1 cellular context compared by ENCODE assay signal in the genomic region with DNA sequence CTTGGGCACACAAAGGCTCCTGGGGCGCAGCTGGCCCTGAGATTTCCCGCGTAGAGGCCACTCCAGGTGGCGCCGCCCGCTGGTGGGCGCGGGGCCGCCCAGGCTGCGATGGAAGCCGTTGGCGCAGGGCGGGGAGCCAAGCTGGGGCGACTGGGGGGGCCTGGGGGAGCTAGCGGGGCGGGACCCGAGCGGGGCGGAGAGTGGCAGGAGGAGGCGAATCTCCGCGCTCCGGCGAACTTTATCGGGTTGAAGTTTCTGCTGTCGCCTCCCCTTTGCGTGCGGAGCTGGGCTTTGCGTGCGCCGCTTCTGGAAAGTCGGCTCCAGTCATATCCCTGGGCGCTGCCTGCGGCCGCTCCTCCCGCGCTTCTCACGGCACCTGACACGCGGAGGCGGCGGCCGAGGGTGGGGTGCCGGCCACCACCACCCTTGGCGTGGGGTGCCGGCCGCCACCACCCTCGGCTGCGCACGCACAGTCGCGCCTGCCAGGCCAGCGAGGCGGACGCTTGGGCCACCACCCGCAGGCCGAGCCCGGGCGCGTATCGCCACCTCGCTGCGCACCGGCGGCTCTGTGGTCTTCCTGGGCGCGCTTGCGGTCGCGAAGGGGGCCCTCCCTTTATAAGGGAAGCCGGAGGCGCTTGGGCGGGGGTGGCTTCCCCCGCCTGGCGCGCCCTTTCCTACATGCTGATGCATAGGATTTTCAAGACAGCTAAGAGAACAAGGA.
A peak's percentile ranks its signal among the peaks of the same experiment; 100 is the strongest.
TF ChIP-seq lines count a peak whose summit lies in the region.

No MANE protein-coding gene starts in this region.

TF ChIP-seq in HEK293, 187 proteins besides CTCF, POLR2A, EP300 and RAD21 (continued from another document and continues in another):
- TF ChIP-seq MYNN (tag by site-specific recombination; IDR thresholded peaks at IDR 0.05; ENCODE audit: borderline replicate concordance) (no peak), ZNF76 (tag by site-specific recombination; IDR thresholded peaks at IDR 0.05; ENCODE audit: borderline replicate concordance, low read depth) (peak; percentile 55; the same call in 1 of the 2 replicates), ZNF830 (tag by site-specific recombination; IDR thresholded peaks at IDR 0.05; ENCODE audit: low read depth) (no peak), ZBTB17 (tag by site-specific recombination; IDR thresholded peaks at IDR 0.05) (no peak), ZNF785 (tag by site-specific recombination; IDR thresholded peaks at IDR 0.05) (0 out of 2 replicates have a peak, but pooled peaks have one; percentile 8), SP7 (tag by site-specific recombination; IDR thresholded peaks at IDR 0.05) (peak; percentile 66), GFI1B (tag by site-specific recombination; IDR thresholded peaks at IDR 0.05) (no peak), ZNF510 (tag by site-specific recombination; IDR thresholded peaks at IDR 0.05; ENCODE audit: insufficient replicate concordance) (no peak), ZNF529 (tag by site-specific recombination; IDR thresholded peaks at IDR 0.05; ENCODE audit: insufficient replicate concordance) (no peak), WT1 (tag by site-specific recombination; IDR thresholded peaks at IDR 0.05) (peak; percentile 35; the same call in 1 of the 2 replicates), GLI2 (tag by site-specific recombination; IDR thresholded peaks at IDR 0.05; ENCODE audit: borderline replicate concordance, low read depth) (no peak), ZNF24 (tag by site-specific recombination; IDR thresholded peaks at IDR 0.05) (0 out of 2 replicates have a peak, but pooled peaks have one; percentile 2), ZNF600 (tag by site-specific recombination; IDR thresholded peaks at IDR 0.05) (no peak), ZNF558 (tag by site-specific recombination; IDR thresholded peaks at IDR 0.05) (no peak), MZF1 (tag by site-specific recombination; IDR thresholded peaks at IDR 0.05; ENCODE audit: borderline replicate concordance) (no peak), ZNF138 (tag by site-specific recombination; IDR thresholded peaks at IDR 0.05; ENCODE audit: borderline replicate concordance) (no peak), ZFP3 (tag by site-specific recombination; IDR thresholded peaks at IDR 0.05; ENCODE audit: low read depth) (no peak), ZNF777 (tag by site-specific recombination; IDR thresholded peaks at IDR 0.05; ENCODE audit: borderline replicate concordance) (no peak), ZBTB8A (tag by site-specific recombination; IDR thresholded peaks at IDR 0.05) (peak; percentile 99), ZNF366 (tag by site-specific recombination; conservative IDR thresholded peaks at IDR 0.05) (no peak), ZNF335 (tag by site-specific recombination; conservative IDR thresholded peaks at IDR 0.05) (peak; percentile 13; the same call in 1 of the 2 replicates), ZNF169 (tag by site-specific recombination; IDR thresholded peaks at IDR 0.05) (no peak), ZNF585B (tag by site-specific recombination; IDR thresholded peaks at IDR 0.05) (no peak), ZNF140 (tag by site-specific recombination; IDR thresholded peaks at IDR 0.05) (no peak), ZNF747 (tag by site-specific recombination; IDR thresholded peaks at IDR 0.05) (no peak), ZNF146 (tag by site-specific recombination; IDR thresholded peaks at IDR 0.05) (no peak), KLF7 (tag by site-specific recombination; IDR thresholded peaks at IDR 0.05; ENCODE audit: borderline replicate concordance) (peak; percentile 60; the same call in 1 of the 2 replicates), ZNF423 (tag by site-specific recombination; IDR thresholded peaks at IDR 0.05) (peak; percentile 86; the same call in 1 of the 2 replicates), ZNF121 (tag by site-specific recombination; IDR thresholded peaks at IDR 0.05) (no peak), ZNF302 (tag by site-specific recombination; IDR thresholded peaks at IDR 0.05; ENCODE audit: low read depth) (no peak), ZNF658 (tag by site-specific recombination; IDR thresholded peaks at IDR 0.05) (no peak), ZFP41 (tag by site-specific recombination; IDR thresholded peaks at IDR 0.05; ENCODE audit: borderline replicate concordance) (no peak), ZNF629 (tag by site-specific recombination; IDR thresholded peaks at IDR 0.05) (no peak), ZIC2 (tag by site-specific recombination; IDR thresholded peaks at IDR 0.05) (peak; percentile 90), ZNF624 (tag by site-specific recombination; IDR thresholded peaks at IDR 0.05) (no peak)
- TF ChIP-seq, protein P1, sequence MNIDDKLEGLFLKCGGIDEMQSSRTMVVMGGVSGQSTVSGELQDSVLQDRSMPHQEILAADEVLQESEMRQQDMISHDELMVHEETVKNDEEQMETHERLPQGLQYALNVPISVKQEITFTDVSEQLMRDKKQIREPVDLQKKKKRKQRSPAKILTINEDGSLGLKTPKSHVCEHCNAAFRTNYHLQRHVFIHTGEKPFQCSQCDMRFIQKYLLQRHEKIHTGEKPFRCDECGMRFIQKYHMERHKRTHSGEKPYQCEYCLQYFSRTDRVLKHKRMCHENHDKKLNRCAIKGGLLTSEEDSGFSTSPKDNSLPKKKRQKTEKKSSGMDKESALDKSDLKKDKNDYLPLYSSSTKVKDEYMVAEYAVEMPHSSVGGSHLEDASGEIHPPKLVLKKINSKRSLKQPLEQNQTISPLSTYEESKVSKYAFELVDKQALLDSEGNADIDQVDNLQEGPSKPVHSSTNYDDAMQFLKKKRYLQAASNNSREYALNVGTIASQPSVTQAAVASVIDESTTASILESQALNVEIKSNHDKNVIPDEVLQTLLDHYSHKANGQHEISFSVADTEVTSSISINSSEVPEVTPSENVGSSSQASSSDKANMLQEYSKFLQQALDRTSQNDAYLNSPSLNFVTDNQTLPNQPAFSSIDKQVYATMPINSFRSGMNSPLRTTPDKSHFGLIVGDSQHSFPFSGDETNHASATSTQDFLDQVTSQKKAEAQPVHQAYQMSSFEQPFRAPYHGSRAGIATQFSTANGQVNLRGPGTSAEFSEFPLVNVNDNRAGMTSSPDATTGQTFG (tag by site-specific recombination; IDR thresholded peaks at IDR 0.05; ENCODE audit: borderline replicate concordance): no peak
- TF ChIP-seq, protein P2, sequence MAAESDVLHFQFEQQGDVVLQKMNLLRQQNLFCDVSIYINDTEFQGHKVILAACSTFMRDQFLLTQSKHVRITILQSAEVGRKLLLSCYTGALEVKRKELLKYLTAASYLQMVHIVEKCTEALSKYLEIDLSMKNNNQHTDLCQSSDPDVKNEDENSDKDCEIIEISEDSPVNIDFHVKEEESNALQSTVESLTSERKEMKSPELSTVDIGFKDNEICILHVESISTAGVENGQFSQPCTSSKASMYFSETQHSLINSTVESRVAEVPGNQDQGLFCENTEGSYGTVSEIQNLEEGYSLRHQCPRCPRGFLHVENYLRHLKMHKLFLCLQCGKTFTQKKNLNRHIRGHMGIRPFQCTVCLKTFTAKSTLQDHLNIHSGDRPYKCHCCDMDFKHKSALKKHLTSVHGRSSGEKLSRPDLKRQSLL (tag by site-specific recombination; IDR thresholded peaks at IDR 0.05): no peak
- TF ChIP-seq, protein P3, sequence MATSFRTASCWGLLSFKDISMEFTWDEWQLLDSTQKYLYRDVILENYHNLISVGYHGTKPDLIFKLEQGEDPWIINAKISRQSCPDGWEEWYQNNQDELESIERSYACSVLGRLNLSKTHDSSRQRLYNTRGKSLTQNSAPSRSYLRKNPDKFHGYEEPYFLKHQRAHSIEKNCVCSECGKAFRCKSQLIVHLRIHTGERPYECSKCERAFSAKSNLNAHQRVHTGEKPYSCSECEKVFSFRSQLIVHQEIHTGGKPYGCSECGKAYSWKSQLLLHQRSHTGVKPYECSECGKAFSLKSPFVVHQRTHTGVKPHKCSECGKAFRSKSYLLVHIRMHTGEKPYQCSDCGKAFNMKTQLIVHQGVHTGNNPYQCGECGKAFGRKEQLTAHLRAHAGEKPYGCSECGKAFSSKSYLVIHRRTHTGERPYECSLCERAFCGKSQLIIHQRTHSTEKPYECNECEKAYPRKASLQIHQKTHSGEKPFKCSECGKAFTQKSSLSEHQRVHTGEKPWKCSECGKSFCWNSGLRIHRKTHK (tag by site-specific recombination; IDR thresholded peaks at IDR 0.05): no peak
- TF ChIP-seq, protein P4, sequence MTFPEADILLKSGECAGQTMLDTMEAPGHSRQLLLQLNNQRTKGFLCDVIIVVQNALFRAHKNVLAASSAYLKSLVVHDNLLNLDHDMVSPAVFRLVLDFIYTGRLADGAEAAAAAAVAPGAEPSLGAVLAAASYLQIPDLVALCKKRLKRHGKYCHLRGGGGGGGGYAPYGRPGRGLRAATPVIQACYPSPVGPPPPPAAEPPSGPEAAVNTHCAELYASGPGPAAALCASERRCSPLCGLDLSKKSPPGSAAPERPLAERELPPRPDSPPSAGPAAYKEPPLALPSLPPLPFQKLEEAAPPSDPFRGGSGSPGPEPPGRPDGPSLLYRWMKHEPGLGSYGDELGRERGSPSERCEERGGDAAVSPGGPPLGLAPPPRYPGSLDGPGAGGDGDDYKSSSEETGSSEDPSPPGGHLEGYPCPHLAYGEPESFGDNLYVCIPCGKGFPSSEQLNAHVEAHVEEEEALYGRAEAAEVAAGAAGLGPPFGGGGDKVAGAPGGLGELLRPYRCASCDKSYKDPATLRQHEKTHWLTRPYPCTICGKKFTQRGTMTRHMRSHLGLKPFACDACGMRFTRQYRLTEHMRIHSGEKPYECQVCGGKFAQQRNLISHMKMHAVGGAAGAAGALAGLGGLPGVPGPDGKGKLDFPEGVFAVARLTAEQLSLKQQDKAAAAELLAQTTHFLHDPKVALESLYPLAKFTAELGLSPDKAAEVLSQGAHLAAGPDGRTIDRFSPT (tag by site-specific recombination; IDR thresholded peaks at IDR 0.05): peak; percentile 62; the same call in 1 of the 2 replicates
- TF ChIP-seq, protein P5, sequence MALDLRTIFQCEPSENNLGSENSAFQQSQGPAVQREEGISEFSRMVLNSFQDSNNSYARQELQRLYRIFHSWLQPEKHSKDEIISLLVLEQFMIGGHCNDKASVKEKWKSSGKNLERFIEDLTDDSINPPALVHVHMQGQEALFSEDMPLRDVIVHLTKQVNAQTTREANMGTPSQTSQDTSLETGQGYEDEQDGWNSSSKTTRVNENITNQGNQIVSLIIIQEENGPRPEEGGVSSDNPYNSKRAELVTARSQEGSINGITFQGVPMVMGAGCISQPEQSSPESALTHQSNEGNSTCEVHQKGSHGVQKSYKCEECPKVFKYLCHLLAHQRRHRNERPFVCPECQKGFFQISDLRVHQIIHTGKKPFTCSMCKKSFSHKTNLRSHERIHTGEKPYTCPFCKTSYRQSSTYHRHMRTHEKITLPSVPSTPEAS (tag by site-specific recombination; IDR thresholded peaks at IDR 0.05): no peak
- TF ChIP-seq, protein P6, sequence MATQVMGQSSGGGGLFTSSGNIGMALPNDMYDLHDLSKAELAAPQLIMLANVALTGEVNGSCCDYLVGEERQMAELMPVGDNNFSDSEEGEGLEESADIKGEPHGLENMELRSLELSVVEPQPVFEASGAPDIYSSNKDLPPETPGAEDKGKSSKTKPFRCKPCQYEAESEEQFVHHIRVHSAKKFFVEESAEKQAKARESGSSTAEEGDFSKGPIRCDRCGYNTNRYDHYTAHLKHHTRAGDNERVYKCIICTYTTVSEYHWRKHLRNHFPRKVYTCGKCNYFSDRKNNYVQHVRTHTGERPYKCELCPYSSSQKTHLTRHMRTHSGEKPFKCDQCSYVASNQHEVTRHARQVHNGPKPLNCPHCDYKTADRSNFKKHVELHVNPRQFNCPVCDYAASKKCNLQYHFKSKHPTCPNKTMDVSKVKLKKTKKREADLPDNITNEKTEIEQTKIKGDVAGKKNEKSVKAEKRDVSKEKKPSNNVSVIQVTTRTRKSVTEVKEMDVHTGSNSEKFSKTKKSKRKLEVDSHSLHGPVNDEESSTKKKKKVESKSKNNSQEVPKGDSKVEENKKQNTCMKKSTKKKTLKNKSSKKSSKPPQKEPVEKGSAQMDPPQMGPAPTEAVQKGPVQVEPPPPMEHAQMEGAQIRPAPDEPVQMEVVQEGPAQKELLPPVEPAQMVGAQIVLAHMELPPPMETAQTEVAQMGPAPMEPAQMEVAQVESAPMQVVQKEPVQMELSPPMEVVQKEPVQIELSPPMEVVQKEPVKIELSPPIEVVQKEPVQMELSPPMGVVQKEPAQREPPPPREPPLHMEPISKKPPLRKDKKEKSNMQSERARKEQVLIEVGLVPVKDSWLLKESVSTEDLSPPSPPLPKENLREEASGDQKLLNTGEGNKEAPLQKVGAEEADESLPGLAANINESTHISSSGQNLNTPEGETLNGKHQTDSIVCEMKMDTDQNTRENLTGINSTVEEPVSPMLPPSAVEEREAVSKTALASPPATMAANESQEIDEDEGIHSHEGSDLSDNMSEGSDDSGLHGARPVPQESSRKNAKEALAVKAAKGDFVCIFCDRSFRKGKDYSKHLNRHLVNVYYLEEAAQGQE (tag by site-specific recombination; IDR thresholded peaks at IDR 0.05): no peak
- TF ChIP-seq, protein P7, sequence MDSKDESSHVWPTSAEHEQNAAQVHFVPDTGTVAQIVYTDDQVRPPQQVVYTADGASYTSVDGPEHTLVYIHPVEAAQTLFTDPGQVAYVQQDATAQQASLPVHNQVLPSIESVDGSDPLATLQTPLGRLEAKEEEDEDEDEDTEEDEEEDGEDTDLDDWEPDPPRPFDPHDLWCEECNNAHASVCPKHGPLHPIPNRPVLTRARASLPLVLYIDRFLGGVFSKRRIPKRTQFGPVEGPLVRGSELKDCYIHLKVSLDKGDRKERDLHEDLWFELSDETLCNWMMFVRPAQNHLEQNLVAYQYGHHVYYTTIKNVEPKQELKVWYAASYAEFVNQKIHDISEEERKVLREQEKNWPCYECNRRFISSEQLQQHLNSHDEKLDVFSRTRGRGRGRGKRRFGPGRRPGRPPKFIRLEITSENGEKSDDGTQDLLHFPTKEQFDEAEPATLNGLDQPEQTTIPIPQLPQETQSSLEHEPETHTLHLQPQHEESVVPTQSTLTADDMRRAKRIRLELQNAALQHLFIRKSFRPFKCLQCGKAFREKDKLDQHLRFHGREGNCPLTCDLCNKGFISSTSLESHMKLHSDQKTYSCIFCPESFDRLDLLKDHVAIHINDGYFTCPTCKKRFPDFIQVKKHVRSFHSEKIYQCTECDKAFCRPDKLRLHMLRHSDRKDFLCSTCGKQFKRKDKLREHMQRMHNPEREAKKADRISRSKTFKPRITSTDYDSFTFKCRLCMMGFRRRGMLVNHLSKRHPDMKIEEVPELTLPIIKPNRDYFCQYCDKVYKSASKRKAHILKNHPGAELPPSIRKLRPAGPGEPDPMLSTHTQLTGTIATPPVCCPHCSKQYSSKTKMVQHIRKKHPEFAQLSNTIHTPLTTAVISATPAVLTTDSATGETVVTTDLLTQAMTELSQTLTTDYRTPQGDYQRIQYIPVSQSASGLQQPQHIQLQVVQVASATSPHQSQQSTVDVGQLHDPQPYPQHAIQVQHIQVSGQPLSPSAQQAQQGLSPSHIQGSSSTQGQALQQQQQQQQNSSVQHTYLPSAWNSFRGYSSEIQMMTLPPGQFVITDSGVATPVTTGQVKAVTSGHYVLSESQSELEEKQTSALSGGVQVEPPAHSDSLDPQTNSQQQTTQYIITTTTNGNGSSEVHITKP (tag by site-specific recombination; IDR thresholded peaks at IDR 0.05): peak; percentile 20
- TF ChIP-seq, protein P8, sequence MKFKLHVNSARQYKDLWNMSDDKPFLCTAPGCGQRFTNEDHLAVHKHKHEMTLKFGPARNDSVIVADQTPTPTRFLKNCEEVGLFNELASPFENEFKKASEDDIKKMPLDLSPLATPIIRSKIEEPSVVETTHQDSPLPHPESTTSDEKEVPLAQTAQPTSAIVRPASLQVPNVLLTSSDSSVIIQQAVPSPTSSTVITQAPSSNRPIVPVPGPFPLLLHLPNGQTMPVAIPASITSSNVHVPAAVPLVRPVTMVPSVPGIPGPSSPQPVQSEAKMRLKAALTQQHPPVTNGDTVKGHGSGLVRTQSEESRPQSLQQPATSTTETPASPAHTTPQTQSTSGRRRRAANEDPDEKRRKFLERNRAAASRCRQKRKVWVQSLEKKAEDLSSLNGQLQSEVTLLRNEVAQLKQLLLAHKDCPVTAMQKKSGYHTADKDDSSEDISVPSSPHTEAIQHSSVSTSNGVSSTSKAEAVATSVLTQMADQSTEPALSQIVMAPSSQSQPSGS (tag by site-specific recombination; IDR thresholded peaks at IDR 0.05; ENCODE audit: low read depth): no peak
